ENCODE assay signal across 22 cellular contexts in genomic region chr6:90484392-90484791, GRCh38.
DNase-seq lines count a peak whose midpoint lies in the region; ATAC-seq and TF ChIP-seq lines count a peak whose summit lies in the region.
"Had no signal": no experiment of that assay in that cellular context is flagged by ENCODE, and none has a peak within 500 bp of the region (broad histone marks: within the 10 kb centered on the region; RNA-seq: fewer than 3 reads in every experiment).

No MANE protein-coding gene starts in this region.

- H4K5ac ChIP-seq in H9 (ENCODE audit: insufficient read length, low read depth, low read length) = no peak overlapping the region

- peak; percentile 15 for ATAC-seq in activated T-helper 17 cell treated with anti-CD3 and anti-CD28 coated beads, Interleukin-2, amount 50 U/mL, for 72 hours (replicated peaks)
- ATAC-seq in activated naive CD4-positive, alpha-beta T cell treated with anti-CD3 and anti-CD28 coated beads, Interleukin-2, amount 50 U/mL, for 72 hours = no peak
- ATAC-seq: A549, Panc1 had no signal

- H3K4me3 Mint-ChIP-seq in H9 (no peak overlapping the region), endodermal cell (no peak overlapping the region)
- H3K4me3 Mint-ChIP-seq in activated T-helper 17 cell treated with anti-CD3 and anti-CD28 coated beads, Interleukin-2, amount 50 U/mL, for 72 hours = no peak overlapping the region
- H3K4me3 Mint-ChIP-seq: B cell, CD14-positive monocyte had no signal

- no peak overlapping the region for H4K8ac ChIP-seq in H9 (replicated peaks; ENCODE audit: insufficient read length, low read depth, low read length)

- no peak for TF ChIP-seq CTCF in H9 (conservative IDR thresholded peaks at IDR 0.05)
- no peak for TF ChIP-seq CTCF in endodermal cell (conservative IDR thresholded peaks at IDR 0.05)
- no peak for TF ChIP-seq CTCF in neural cell (IDR thresholded peaks at IDR 0.05; ENCODE audit: poor library complexity, severe bottlenecking)
- TF ChIP-seq CTCF in tibial artery (IDR thresholded peaks at IDR 0.05) = no peak

- H2BK12ac ChIP-seq in H9 (ENCODE audit: insufficient read length, low read depth, low read length) = no peak overlapping the region

- H3K36me3 ChIP-seq in endodermal cell (ENCODE audit: control insufficient read depth, insufficient read depth, low read length) = no peaks in the 10 kb centered on the region
- H3K36me3 ChIP-seq in neural cell (ENCODE audit: insufficient read depth, low read length) = no peaks in the 10 kb centered on the region
- H3K36me3 ChIP-seq in tibial artery = no peaks in the 10 kb centered on the region

- no peak overlapping the region for H2BK15ac ChIP-seq in H9 (ENCODE audit: low read depth, low read length)

- WGBS in H9 (ENCODE audit: extremely low coverage, insufficient read length, low lambda C conversion rate) = no CpG with 5 or more reads among the region's 3 CpGs
- 33 to 64% methylated on average over 1 to 3 of the region's 3 CpGs for WGBS in endodermal cell (ENCODE audit: insufficient coverage in 1 of 2, insufficient read length in 1 of 2), 2 experiments

- H2BK120ac ChIP-seq in H9 (ENCODE audit: low read depth, low read length, poor library complexity, severe bottlenecking) = no peak overlapping the region

- peaks cover 7% of the 10 kb centered on the region for H3F3A ChIP-seq in neural cell (ENCODE audit: insufficient read depth, low read length, poor library complexity, severe bottlenecking)

- H3K9me2 ChIP-seq in neural cell (ENCODE audit: insufficient read depth, low read length) = no peaks in the 10 kb centered on the region

- no peaks in the 10 kb centered on the region for H3K79me1 ChIP-seq in H9 (ENCODE audit: insufficient read depth, low read depth, low read length, poor library complexity, severe bottlenecking)

- H2BK5ac ChIP-seq in H9 (ENCODE audit: insufficient read length, low read length) = no peak overlapping the region

- H4K20me1 ChIP-seq in H9 (ENCODE audit: control insufficient read depth, insufficient read depth, insufficient read length) (no peaks in the 10 kb centered on the region), neural cell (ENCODE audit: insufficient read depth) (no peaks in the 10 kb centered on the region)

- H3K27me3 ChIP-seq in H9 (ENCODE audit: insufficient read depth, low read length) = no peaks in the 10 kb centered on the region
- H3K27me3 ChIP-seq in endodermal cell (ENCODE audit: control insufficient read depth, insufficient read depth, low read length, poor library complexity, severe bottlenecking) = no peaks in the 10 kb centered on the region
- no peaks in the 10 kb centered on the region for H3K27me3 ChIP-seq in neural cell (ENCODE audit: insufficient read depth, low read depth, low read length)
- H3K27me3 ChIP-seq in tibial artery = no peaks in the 10 kb centered on the region

- peaks cover 4 to 25% (median 19%) of the 10 kb centered on the region in 3 experiments for H3K36me3 Mint-ChIP-seq in H9 (ENCODE audit: insufficient read depth in 1 of 3, low read depth in 3 of 3)
- no peaks in the 10 kb centered on the region for H3K36me3 Mint-ChIP-seq in activated T-helper 17 cell treated with anti-CD3 and anti-CD28 coated beads, Interleukin-2, amount 50 U/mL, for 72 hours (ENCODE audit: low read depth)
- H3K36me3 Mint-ChIP-seq in endodermal cell (ENCODE audit: low read depth) = peaks cover 2% of the 10 kb centered on the region
- H3K36me3 Mint-ChIP-seq in activated naive CD4-positive, alpha-beta T cell treated with anti-CD3 and anti-CD28 coated beads, Interleukin-2, amount 50 U/mL, for 72 hours = peaks cover 0 to 30% of the 10 kb centered on the region in 2 donors
- H3K36me3 Mint-ChIP-seq: CD14-positive monocyte had no signal

- no peak overlapping the region for H2BK20ac ChIP-seq in H9 (ENCODE audit: low read depth, low read length, poor library complexity, severe bottlenecking)

- no peak overlapping the region for H3T11ph ChIP-seq in H9 (ENCODE audit: low read length)

- H3K9me3 Mint-ChIP-seq in H9 (peaks cover 18 to 24% of the 10 kb centered on the region in 2 experiments), endodermal cell (peaks cover 13% of the 10 kb centered on the region)
- no peaks in the 10 kb centered on the region for H3K9me3 Mint-ChIP-seq in activated T-helper 17 cell treated with anti-CD3 and anti-CD28 coated beads, Interleukin-2, amount 50 U/mL, for 72 hours
- H3K9me3 Mint-ChIP-seq in activated naive CD4-positive, alpha-beta T cell treated with anti-CD3 and anti-CD28 coated beads, Interleukin-2, amount 50 U/mL, for 72 hours = peaks cover 0 to 26% of the 10 kb centered on the region in 2 donors

- H2AFZ ChIP-seq in H9 (ENCODE audit: low read length) (no peak overlapping the region), neural cell (ENCODE audit: low read depth, low read length) (no peak overlapping the region)

- H3K18ac ChIP-seq in H9 (ENCODE audit: insufficient read length, low read depth, low read length) = no peak overlapping the region

- intact Hi-C loops in tibial artery (cut with DNase I; ENCODE audit: low total_unique reads) = loop anchor here (5.0 kb wide), 1 partner anchor 542 kb away; no protein-coding TSS in a partner anchor

- H3K4me3 ChIP-seq in endodermal cell (ENCODE audit: low read length) (no peak overlapping the region), neural cell (ENCODE audit: low read length) (no peak overlapping the region), tibial artery (no peak overlapping the region)
- H3K4me3 ChIP-seq: A549 had no signal

- in situ Hi-C loops in G401 (cut with HindIII; ENCODE audit: low sequenced_read_pairs) = no loop called here

- no peak overlapping the region for H4K91ac ChIP-seq in H9 (ENCODE audit: insufficient read length, low read depth, low read length)

- DNase-seq in H9 (no peak), endodermal cell (peak; percentile 40), globus pallidus (ENCODE audit: low spot score) (no peak), G401 (ENCODE audit: low spot score) (no peak), tibial artery (no peak)
- DNase-seq in activated naive CD4-positive, alpha-beta T cell treated with anti-CD3 and anti-CD28 coated beads, Interleukin-2, amount 50 U/mL, for 72 hours (ENCODE audit: low spot score in 2 of 2) = no peak
- DNase-seq: DMS53, GF-D8, IMR-90, MV-4-11, NCI-H1105 treated with DMSO at 0.1 percent for 48 hours, NCI-H2029 treated with DMSO at 0.1 percent for 48 hours, NCI-H226, NCI-H510A treated with DMSO at 0.1 percent for 48 hours, NCI-H82, SIG-M5 had no signal

- no peak overlapping the region for H2AK5ac ChIP-seq in H9 (ENCODE audit: insufficient read length, low read length)

- H3K79me2 ChIP-seq in H9 (ENCODE audit: insufficient read depth, low read length) = no peaks in the 10 kb centered on the region
- no peaks in the 10 kb centered on the region for H3K79me2 ChIP-seq in neural cell (replicated peaks; ENCODE audit: insufficient read depth, low read length)

- H3K4me1 ChIP-seq in H9 (ENCODE audit: insufficient read depth, low read length) (peaks cover 3% of the 10 kb centered on the region; the same call in 1 of the 2 replicates), endodermal cell (ENCODE audit: control insufficient read depth, insufficient read depth, low read length) (no peaks in the 10 kb centered on the region), tibial artery (peaks cover 0 to 1% (median 0%) of the 10 kb centered on the region in 4 donors)
- H3K4me1 ChIP-seq: A549 had no signal

- H3K4ac ChIP-seq in H9 (ENCODE audit: low read depth, low read length) = no peak overlapping the region

- no peak overlapping the region for H3K4me2 ChIP-seq in H9 (ENCODE audit: insufficient read depth, insufficient read length, low read length)
- H3K4me2 ChIP-seq in neural cell (ENCODE audit: low read length) = no peak overlapping the region
- H3K4me2 ChIP-seq: A549 had no signal

- H3K9me3 ChIP-seq in H9 (ENCODE audit: control insufficient read depth, low read depth, low read length) (no peaks in the 10 kb centered on the region), endodermal cell (ENCODE audit: control insufficient read depth, low read length) (peaks cover 13% of the 10 kb centered on the region), neural cell (ENCODE audit: low read length) (no peaks in the 10 kb centered on the region), tibial artery (no peaks in the 10 kb centered on the region)
- H3K9me3 ChIP-seq: A549 had no signal

- no peak for TF ChIP-seq RAD21 in neural cell (conservative IDR thresholded peaks at IDR 0.05)

- no peaks in the 10 kb centered on the region for H3K27me3 Mint-ChIP-seq in H9 (ENCODE audit: low read depth)
- H3K27me3 Mint-ChIP-seq in activated T-helper 17 cell treated with anti-CD3 and anti-CD28 coated beads, Interleukin-2, amount 50 U/mL, for 72 hours = no peaks in the 10 kb centered on the region
- peaks cover 9% of the 10 kb centered on the region for H3K27me3 Mint-ChIP-seq in endodermal cell (ENCODE audit: insufficient read depth)

- no peak overlapping the region for H3K56ac ChIP-seq in H9 (ENCODE audit: insufficient read length, low read depth, low read length)

- H3K27ac ChIP-seq in H9 (ENCODE audit: insufficient read length, low read depth, low read length) = no peak overlapping the region
- peak overlapping the region; percentile 82 for H3K27ac ChIP-seq in endodermal cell (ENCODE audit: low read depth, low read length)
- peak overlapping the region; percentile 77 for H3K27ac ChIP-seq in neural cell (ENCODE audit: low read length)
- H3K27ac ChIP-seq in tibial artery = no peak overlapping the region
- H3K27ac ChIP-seq: A549 had no signal

- no peak overlapping the region for H3K14ac ChIP-seq in H9 (ENCODE audit: insufficient read depth, low read length)

- H3K23me2 ChIP-seq in H9 (ENCODE audit: insufficient read length, low read depth, low read length, poor library complexity, severe bottlenecking) = no peaks in the 10 kb centered on the region

- H3K27ac Mint-ChIP-seq in H9 = peak overlapping the region in 2 of 3 experiments; percentile 75 to 97; a peak in 3 of 7 replicates
- no peak overlapping the region for H3K27ac Mint-ChIP-seq in activated T-helper 17 cell treated with anti-CD3 and anti-CD28 coated beads, Interleukin-2, amount 50 U/mL, for 72 hours
- no peak overlapping the region for H3K27ac Mint-ChIP-seq in endodermal cell
- H3K27ac Mint-ChIP-seq in activated naive CD4-positive, alpha-beta T cell treated with anti-CD3 and anti-CD28 coated beads, Interleukin-2, amount 50 U/mL, for 72 hours = no peak overlapping the region
- H3K27ac Mint-ChIP-seq: B cell, CD14-positive monocyte had no signal

- TF ChIP-seq EP300 in neural cell (conservative IDR thresholded peaks at IDR 0.05; ENCODE audit: poor library complexity, severe bottlenecking) = no peak

- H3K4me1 Mint-ChIP-seq in H9 (peaks cover 31 to 36% of the 10 kb centered on the region in 2 experiments), endodermal cell (no peaks in the 10 kb centered on the region)
- peaks cover 6% of the 10 kb centered on the region for H3K4me1 Mint-ChIP-seq in activated T-helper 17 cell treated with anti-CD3 and anti-CD28 coated beads, Interleukin-2, amount 50 U/mL, for 72 hours

- H3K23ac ChIP-seq in H9 (ENCODE audit: insufficient read length, low read depth, low read length) = no peak overlapping the region

- H3K9ac ChIP-seq in H9 (ENCODE audit: extremely low read depth, insufficient read length, low read length) = no peak overlapping the region
- H3K9ac ChIP-seq in endodermal cell (ENCODE audit: extremely low read depth, low read length, poor library complexity, severe bottlenecking) = no peak overlapping the region
- H3K9ac ChIP-seq in neural cell (ENCODE audit: low read length) = peak overlapping the region; percentile 0

Comparison
In these comparisons a context has a peak if more than half of its experiments do, and no peak if none do; other contexts are left out.
1. H3K27ac ChIP-seq: peak in endodermal cell (single experiment) and neural cell (single experiment); none in H9 (single experiment) and tibial artery (0 of 2).
2. H3K27ac Mint-ChIP-seq: peak in H9 (2 of 3); none in activated T-helper 17 cell treated with anti-CD3 and anti-CD28 coated beads, Interleukin-2, amount 50 U/mL, for 72 hours (single experiment), endodermal cell (single experiment) and activated naive CD4-positive, alpha-beta T cell treated with anti-CD3 and anti-CD28 coated beads, Interleukin-2, amount 50 U/mL, for 72 hours (0 of 2).